Comparison of ENCODE assay signal across 13 cellular contexts in the genomic region with DNA sequence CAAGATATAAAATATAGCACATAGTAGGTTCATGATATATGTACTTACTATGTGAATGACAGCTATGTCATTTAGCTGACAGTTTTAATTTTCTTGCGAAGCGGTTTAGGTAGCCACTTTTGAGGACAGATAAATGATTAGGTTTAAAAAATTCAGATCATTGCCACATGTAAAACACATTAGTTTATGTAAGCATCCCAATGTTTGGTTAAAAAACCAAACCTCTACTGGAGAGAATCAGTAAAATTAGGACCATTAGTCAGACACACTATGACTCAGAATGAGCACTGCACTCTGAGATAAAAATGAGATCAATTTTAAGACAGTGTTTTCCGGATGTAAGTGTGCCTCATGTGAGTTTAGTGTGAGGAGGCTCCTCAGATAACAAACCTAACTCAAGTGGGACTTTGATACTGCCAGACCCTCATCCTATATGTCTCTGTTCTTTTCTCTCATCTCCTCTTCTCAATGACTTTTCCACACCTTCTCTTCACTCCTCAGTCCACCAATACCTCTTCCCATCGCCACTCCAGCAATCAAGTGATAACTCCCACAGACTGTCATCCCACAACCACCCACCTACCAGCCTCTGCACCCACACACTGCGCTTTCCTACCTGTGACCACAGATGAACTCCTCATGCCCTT. TPM values are rescaled to one million over a fixed set of nuclear protein-coding genes. Genes with fewer than 3 reads are reported as not detected.
DNase-seq lines count a peak whose midpoint lies in the region; ATAC-seq, FAIRE-seq and TF ChIP-seq lines count a peak whose summit lies in the region.
"Had no signal": no experiment of that assay in that cellular context is flagged by ENCODE, and none has a peak within 500 bp of the region (broad histone marks: within the 10 kb centered on the region; RNA-seq: fewer than 3 reads in every experiment).

No MANE protein-coding gene starts in this region.

- no peak overlapping the region for H3K4me3 Mint-ChIP-seq in naive thymus-derived CD4-positive, alpha-beta T cell

- DNase-seq in GM12892 (ENCODE audit: insufficient read length) (no peak), fibroblast of mammary gland (ENCODE audit: low read depth) (peak; percentile 82), NCI-H510A (lab: John Stamatoyannopoulos, UW) (no peak)
- no peak for DNase-seq in naive thymus-derived CD4-positive, alpha-beta T cell
- DNase-seq: activated CD4-positive, CD25-positive, alpha-beta regulatory T cell treated with anti-CD3 and anti-CD28 coated beads, Interleukin-2, amount 50 U/mL, for 72 hours; COR-L47; NCI-H2029 had no signal

- CTCF ChIA-PET in naive thymus-derived CD4-positive, alpha-beta T cell (lab: Charles Lee) = no interaction called here

- POLR2A ChIA-PET in naive thymus-derived CD4-positive, alpha-beta T cell (lab: Charles Lee) = no interaction called here

- peak; percentile 83 for FAIRE-seq in GM12892 (lab: Jason Lieb, UNC)
- FAIRE-seq: frontal cortex had no signal

- peak; percentile 54 for ATAC-seq in SK-N-SH treated with all-trans-retinoic acid at 6 μM for 48 hours
- no peak for ATAC-seq in naive thymus-derived CD4-positive, alpha-beta T cell
- no peak for ATAC-seq in GM19452 (IDR thresholded peaks at IDR 0.05; ENCODE audit: unreplicated experiment)
- ATAC-seq in GM21737 (IDR thresholded peaks at IDR 0.05; ENCODE audit: unreplicated experiment) = no peak

- no peaks in the 10 kb centered on the region for H3K36me3 ChIP-seq in ACC112 (ENCODE audit: insufficient read depth, low read length)
- no peaks in the 10 kb centered on the region for H3K36me3 ChIP-seq in naive thymus-derived CD4-positive, alpha-beta T cell (ENCODE audit: control insufficient read depth in 2 of 3, insufficient read depth in 3 of 3, low read length in 3 of 3)

- no peaks in the 10 kb centered on the region for H3K27me3 ChIP-seq in ACC112 (ENCODE audit: insufficient read depth, low read length)
- no peaks in the 10 kb centered on the region for H3K27me3 ChIP-seq in naive thymus-derived CD4-positive, alpha-beta T cell (ENCODE audit: control insufficient read depth in 2 of 2, insufficient read depth in 2 of 2, low read length in 2 of 2)

- H3K4me1 Mint-ChIP-seq in naive thymus-derived CD4-positive, alpha-beta T cell = peaks cover 0 to 13% (median 0%) of the 10 kb centered on the region in 7 donors

- H3K36me3 Mint-ChIP-seq in naive thymus-derived CD4-positive, alpha-beta T cell = no peaks in the 10 kb centered on the region

- peak overlapping the region; percentile 32 for H3K27ac ChIP-seq in ACC112 (ENCODE audit: low read depth, low read length)
- H3K27ac ChIP-seq in naive thymus-derived CD4-positive, alpha-beta T cell (ENCODE audit: low read depth, low read length) = no peak overlapping the region

- no peaks in the 10 kb centered on the region for H3K79me2 ChIP-seq in ACC112 (ENCODE audit: control insufficient read depth, insufficient read depth, low read length, unreplicated experiment)

- H3K4me1 ChIP-seq in ACC112 (ENCODE audit: control insufficient read depth, insufficient read depth, low read length, unreplicated experiment) = peaks cover 35% of the 10 kb centered on the region
- H3K4me1 ChIP-seq in naive thymus-derived CD4-positive, alpha-beta T cell (ENCODE audit: control insufficient read depth in 2 of 2, insufficient read depth in 2 of 2, low read length in 2 of 2) = no peaks in the 10 kb centered on the region

- no peak overlapping the region for H2AFZ ChIP-seq in ACC112 (ENCODE audit: low read length, unreplicated experiment)

- H3K27ac Mint-ChIP-seq in naive thymus-derived CD4-positive, alpha-beta T cell = no peak overlapping the region

- TF ChIP-seq CTCF in fibroblast of mammary gland (conservative IDR thresholded peaks at IDR 0.05; ENCODE audit: control insufficient read depth, insufficient read depth, low read depth, low read length) = no peak

- no peak for TF ChIP-seq POLR2A in GM12892 (IDR thresholded peaks at IDR 0.05; ENCODE audit: low read depth, low read length)

- intact Hi-C loops in naive thymus-derived CD4-positive, alpha-beta T cell (cut with micrococcal nuclease) = no loop called here

- peaks cover 14 to 44% (median 31%) of the 10 kb centered on the region in 5 donors for H3K27me3 Mint-ChIP-seq in naive thymus-derived CD4-positive, alpha-beta T cell

- H3K9me3 ChIP-seq in naive thymus-derived CD4-positive, alpha-beta T cell (ENCODE audit: control insufficient read depth in 2 of 3, low read length in 3 of 3) = no peaks in the 10 kb centered on the region

- H3K9me3 Mint-ChIP-seq in naive thymus-derived CD4-positive, alpha-beta T cell = peaks cover 0 to 7% (median 0%) of the 10 kb centered on the region in 11 donors

- H3K4me3 ChIP-seq in ACC112 (ENCODE audit: low read depth, low read length) (0 out of 2 replicates have a peak overlapping the region, but pooled peaks have one; percentile 11), fibroblast of mammary gland (ENCODE audit: control insufficient read depth, low read depth, low read length) (no peak overlapping the region)
- no peak overlapping the region for H3K4me3 ChIP-seq in naive thymus-derived CD4-positive, alpha-beta T cell (ENCODE audit: low read length)

TF ChIP-seq in SK-N-SH treated with all-trans-retinoic acid at 6 μM for 48 hours, 23 proteins besides CTCF, POLR2A, EP300 and RAD21 (continues in another document):
- TF ChIP-seq, protein P1, sequence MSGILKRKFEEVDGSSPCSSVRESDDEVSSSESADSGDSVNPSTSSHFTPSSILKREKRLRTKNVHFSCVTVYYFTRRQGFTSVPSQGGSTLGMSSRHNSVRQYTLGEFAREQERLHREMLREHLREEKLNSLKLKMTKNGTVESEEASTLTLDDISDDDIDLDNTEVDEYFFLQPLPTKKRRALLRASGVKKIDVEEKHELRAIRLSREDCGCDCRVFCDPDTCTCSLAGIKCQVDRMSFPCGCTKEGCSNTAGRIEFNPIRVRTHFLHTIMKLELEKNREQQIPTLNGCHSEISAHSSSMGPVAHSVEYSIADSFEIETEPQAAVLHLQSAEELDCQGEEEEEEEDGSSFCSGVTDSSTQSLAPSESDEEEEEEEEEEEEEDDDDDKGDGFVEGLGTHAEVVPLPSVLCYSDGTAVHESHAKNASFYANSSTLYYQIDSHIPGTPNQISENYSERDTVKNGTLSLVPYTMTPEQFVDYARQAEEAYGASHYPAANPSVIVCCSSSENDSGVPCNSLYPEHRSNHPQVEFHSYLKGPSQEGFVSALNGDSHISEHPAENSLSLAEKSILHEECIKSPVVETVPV (CRISPR knock-in tag; IDR thresholded peaks at IDR 0.05) = no peak
- TF ChIP-seq ISL1 (CRISPR knock-in tag; IDR thresholded peaks at IDR 0.05) = no peak
- TF ChIP-seq TOX (CRISPR knock-in tag; IDR thresholded peaks at IDR 0.05; ENCODE audit: borderline replicate concordance) = no peak
- no peak for TF ChIP-seq ZFP3 (CRISPR knock-in tag; IDR thresholded peaks at IDR 0.05)
- TF ChIP-seq, protein P2, sequence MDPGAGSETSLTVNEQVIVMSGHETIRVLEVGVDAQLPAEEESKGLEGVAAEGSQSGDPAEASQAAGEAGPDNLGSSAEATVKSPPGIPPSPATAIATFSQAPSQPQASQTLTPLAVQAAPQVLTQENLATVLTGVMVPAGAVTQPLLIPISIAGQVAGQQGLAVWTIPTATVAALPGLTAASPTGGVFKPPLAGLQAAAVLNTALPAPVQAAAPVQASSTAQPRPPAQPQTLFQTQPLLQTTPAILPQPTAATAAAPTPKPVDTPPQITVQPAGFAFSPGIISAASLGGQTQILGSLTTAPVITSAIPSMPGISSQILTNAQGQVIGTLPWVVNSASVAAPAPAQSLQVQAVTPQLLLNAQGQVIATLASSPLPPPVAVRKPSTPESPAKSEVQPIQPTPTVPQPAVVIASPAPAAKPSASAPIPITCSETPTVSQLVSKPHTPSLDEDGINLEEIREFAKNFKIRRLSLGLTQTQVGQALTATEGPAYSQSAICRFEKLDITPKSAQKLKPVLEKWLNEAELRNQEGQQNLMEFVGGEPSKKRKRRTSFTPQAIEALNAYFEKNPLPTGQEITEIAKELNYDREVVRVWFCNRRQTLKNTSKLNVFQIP (CRISPR knock-in tag; IDR thresholded peaks at IDR 0.05; ENCODE audit: borderline replicate concordance, low read depth) = no peak
- TF ChIP-seq PPARA (CRISPR knock-in tag; IDR thresholded peaks at IDR 0.05; ENCODE audit: borderline replicate concordance) = no peak
- TF ChIP-seq, protein P3, sequence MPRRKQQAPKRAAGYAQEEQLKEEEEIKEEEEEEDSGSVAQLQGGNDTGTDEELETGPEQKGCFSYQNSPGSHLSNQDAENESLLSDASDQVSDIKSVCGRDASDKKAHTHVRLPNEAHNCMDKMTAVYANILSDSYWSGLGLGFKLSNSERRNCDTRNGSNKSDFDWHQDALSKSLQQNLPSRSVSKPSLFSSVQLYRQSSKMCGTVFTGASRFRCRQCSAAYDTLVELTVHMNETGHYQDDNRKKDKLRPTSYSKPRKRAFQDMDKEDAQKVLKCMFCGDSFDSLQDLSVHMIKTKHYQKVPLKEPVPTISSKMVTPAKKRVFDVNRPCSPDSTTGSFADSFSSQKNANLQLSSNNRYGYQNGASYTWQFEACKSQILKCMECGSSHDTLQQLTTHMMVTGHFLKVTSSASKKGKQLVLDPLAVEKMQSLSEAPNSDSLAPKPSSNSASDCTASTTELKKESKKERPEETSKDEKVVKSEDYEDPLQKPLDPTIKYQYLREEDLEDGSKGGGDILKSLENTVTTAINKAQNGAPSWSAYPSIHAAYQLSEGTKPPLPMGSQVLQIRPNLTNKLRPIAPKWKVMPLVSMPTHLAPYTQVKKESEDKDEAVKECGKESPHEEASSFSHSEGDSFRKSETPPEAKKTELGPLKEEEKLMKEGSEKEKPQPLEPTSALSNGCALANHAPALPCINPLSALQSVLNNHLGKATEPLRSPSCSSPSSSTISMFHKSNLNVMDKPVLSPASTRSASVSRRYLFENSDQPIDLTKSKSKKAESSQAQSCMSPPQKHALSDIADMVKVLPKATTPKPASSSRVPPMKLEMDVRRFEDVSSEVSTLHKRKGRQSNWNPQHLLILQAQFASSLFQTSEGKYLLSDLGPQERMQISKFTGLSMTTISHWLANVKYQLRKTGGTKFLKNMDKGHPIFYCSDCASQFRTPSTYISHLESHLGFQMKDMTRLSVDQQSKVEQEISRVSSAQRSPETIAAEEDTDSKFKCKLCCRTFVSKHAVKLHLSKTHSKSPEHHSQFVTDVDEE (CRISPR knock-in tag; IDR thresholded peaks at IDR 0.05) = no peak

RNA-seq across cellular contexts. Expression of a gene that starts 6.8 kb away (rescaled TPM):
- polyA plus RNA-seq in GM12892 (2012; ENCODE audit: missing spikeins) = not detected
- total RNA-seq in naive thymus-derived CD4-positive, alpha-beta T cell = not detected
- not detected for polyA plus RNA-seq in naive thymus-derived CD4-positive, alpha-beta T cell
- total RNA-seq: frontal cortex, lung microvascular endothelial cell had no signal

RNA-seq across cellular contexts. Expression of a gene that starts 47.4 kb away (rescaled TPM):
- 2.0 TPM for polyA plus RNA-seq in GM12892 (2012; ENCODE audit: missing spikeins)
- total RNA-seq in naive thymus-derived CD4-positive, alpha-beta T cell = 1 to 10 TPM in 2 of 5 experiments, under 1 TPM in 2, not detected in 1; 0.19 to 4.3 (median 1.9) TPM
- not detected for polyA plus RNA-seq in naive thymus-derived CD4-positive, alpha-beta T cell
